Comparison of ENCODE assay signal across 1 cellular context in the genomic region with DNA sequence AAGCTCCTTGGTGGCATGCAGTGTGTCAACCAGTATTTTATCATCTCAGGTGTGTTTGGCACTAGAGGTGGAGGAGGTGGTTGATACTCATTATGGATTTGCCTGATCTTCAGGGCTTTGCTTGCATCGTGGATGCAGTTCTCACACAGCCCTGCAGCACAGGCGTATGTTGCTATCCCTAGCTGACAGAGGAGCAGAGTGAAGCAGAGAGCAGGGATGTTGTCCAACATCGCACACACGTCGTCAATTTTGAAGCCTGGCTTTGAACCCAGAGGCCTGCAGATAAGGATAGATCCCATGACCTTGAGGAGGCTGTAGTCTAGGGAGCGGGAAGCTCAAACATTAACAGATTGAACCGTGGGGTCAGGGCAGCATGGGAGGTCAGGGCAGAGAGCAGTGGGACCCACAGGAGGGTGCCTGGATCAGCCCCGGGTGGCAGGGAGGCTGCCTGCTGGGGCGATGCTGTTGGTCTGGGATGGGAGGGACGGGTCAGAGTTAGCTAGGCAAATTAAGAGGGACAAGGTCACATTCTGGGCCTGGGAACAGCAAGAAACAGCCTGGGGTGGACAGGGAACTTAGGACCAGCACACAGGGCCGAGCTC.
A peak's percentile ranks its signal among the peaks of the same experiment; 100 is the strongest.
TF ChIP-seq lines count a peak whose summit lies in the region.

No MANE protein-coding gene starts in this region.

TF ChIP-seq in K562, 482 proteins besides CTCF, POLR2A, EP300 and RAD21:
- peak; percentile 56; the same call in 1 of the 2 replicates for TF ChIP-seq ESRRA (IDR thresholded peaks at IDR 0.05; ENCODE audit: borderline replicate concordance, low read depth)
- no peak for TF ChIP-seq ZSCAN29 (IDR thresholded peaks at IDR 0.05)
- no peak for TF ChIP-seq ZNF347 (CRISPR knock-in tag; IDR thresholded peaks at IDR 0.05; ENCODE audit: low read depth)
- TF ChIP-seq EGR1 (conservative IDR thresholded peaks at IDR 0.05) = no peak
